ENCODE assay signal across 19 cellular contexts in genomic region chr12:41140117-41140516, GRCh38. TPM values are rescaled to one million over a fixed set of nuclear protein-coding genes. Genes with fewer than 3 reads are reported as not detected.
DNase-seq lines count a peak whose midpoint lies in the region; ATAC-seq and TF ChIP-seq lines count a peak whose summit lies in the region.
"Had no signal": no experiment of that assay in that cellular context is flagged by ENCODE, and none has a peak within 500 bp of the region (broad histone marks: within the 10 kb centered on the region; RNA-seq: fewer than 3 reads in every experiment).

No MANE protein-coding gene starts in this region.

- no peak overlapping the region for H3K27ac ChIP-seq in colonic mucosa

- peak; percentile 50 for ATAC-seq in GM18870 (IDR thresholded peaks at IDR 0.05; ENCODE audit: unreplicated experiment)
- peak; percentile 59 for ATAC-seq in HG03432 (IDR thresholded peaks at IDR 0.05; ENCODE audit: unreplicated experiment)
- ATAC-seq: activated CD8-positive, alpha-beta memory T cell treated with anti-CD3 and anti-CD28 coated beads, Interleukin-2, amount 10 ng/mL, durations not matched to agents 7 days and 5 days; activated naive CD4-positive, alpha-beta T cell treated with anti-CD3 and anti-CD28 coated beads, Interleukin-2, amount 50 U/mL, for 72 hours; HCT116 had no signal

- H3K4me1 ChIP-seq in colonic mucosa, result no peaks in the 10 kb centered on the region

- intact Hi-C loops in colonic mucosa (cut with DNase I), result no loop called here

- H3K4me3 ChIP-seq in colonic mucosa, result no peak overlapping the region

- peak; percentile 3 for DNase-seq in fibroblast of peridontal ligament (ENCODE audit: extremely low read depth)
- peak; percentile 48 for DNase-seq in superior temporal gyrus (ENCODE audit: extremely low spot score)
- DNase-seq in colonic mucosa, result no peak
- DNase-seq in A172 (ENCODE audit: low spot score), result no peak
- no peak for DNase-seq in activated CD4-positive, alpha-beta T cell treated with anti-CD3 and anti-CD28 coated beads, Interleukin-2, amount 50 U/mL, for 1 hour
- DNase-seq: activated CD4-positive, alpha-beta T cell treated with anti-CD3 and anti-CD28 coated beads for 48 hours; activated CD8-positive, alpha-beta memory T cell treated with anti-CD3 and anti-CD28 coated beads, Interleukin-2, amount 10 ng/mL, durations not matched to agents 7 days and 5 days; NCI-H146; NCI-H2171; NCI-H526 treated with DMSO at 0.1 percent for 48 hours had no signal

- no peaks in the 10 kb centered on the region for H3K9me3 ChIP-seq in colonic mucosa

- TF ChIP-seq CTCF in colonic mucosa (IDR thresholded peaks at IDR 0.05), result no peak

- H3K27me3 ChIP-seq in colonic mucosa, result no peaks in the 10 kb centered on the region

- no peaks in the 10 kb centered on the region for H3K36me3 ChIP-seq in colonic mucosa

- H3K9ac ChIP-seq in colonic mucosa (ENCODE audit: low read depth in 2 of 2, low read length in 2 of 2), result no peak overlapping the region

RNA-seq across cellular contexts. Expression of gene PDZRN4, which starts 48.0 kb away (rescaled TPM):
- 1 to 10 TPM in 1 of 2 donors, under 1 TPM in 1; 0.35 to 3.5 TPM for total RNA-seq in colonic mucosa
- not detected in 2 replicates for total RNA-seq in A172 (2014; rRNA removed; shearing (Covaris generic))
- total RNA-seq: activated CD8-positive, alpha-beta memory T cell treated with anti-CD3 and anti-CD28 coated beads, Interleukin-2, amount 10 ng/mL, durations not matched to agents 7 days and 5 days; activated naive CD4-positive, alpha-beta T cell treated with anti-CD3 and anti-CD28 coated beads, Interleukin-2, amount 50 U/mL, for 72 hours; activated T-helper 1 cell treated with anti-CD3 and anti-CD28 coated beads, Interleukin-12 subunit alpha, Interleukin-12 subunit beta, Interleukin-2, Interleukin-4 antibody, amounts not matched to agents 30 ng/mL and 10 ng/mL and 1 ng/mL, durations not matched to agents 14 hours and 24 hours and 36 hours; lung microvascular endothelial cell; MCF 10A; SK-MEL-5; T-helper 2 cell treated with Interferon-gamma antibody and Interleukin-4, amounts not matched to agents 100 ng/mL and 5 ng/mL, for 36 hours had no signal

Comparison
In these comparisons a context has a peak if more than half of its experiments do, and no peak if none do; other contexts are left out.
1. DNase-seq: peak in fibroblast of peridontal ligament (single experiment) and superior temporal gyrus (single experiment); none in colonic mucosa (single experiment), A172 (single experiment) and activated CD4-positive, alpha-beta T cell treated with anti-CD3 and anti-CD28 coated beads, Interleukin-2, amount 50 U/mL, for 1 hour (single experiment).